ENCODE assay signal across 2 cellular contexts in the genomic region with DNA sequence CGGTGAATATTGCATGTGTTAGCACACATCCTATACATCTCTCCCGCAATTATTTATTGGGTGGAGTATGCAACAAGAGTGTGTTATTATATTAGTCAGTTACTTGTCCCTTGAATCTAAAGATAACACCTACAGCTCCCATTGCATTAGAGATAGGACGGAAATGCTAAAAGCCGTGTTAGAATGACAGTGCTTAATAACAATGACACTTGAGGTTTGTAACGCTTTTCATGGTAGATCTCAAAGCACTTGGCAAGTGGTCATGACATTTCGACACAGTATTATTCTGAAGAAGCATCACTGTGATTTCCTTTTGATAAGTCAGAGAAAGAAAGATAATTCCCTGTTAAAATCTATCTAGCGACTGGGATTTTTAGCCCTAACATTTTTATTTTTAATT.
TF ChIP-seq lines count a peak whose summit lies in the region.

No MANE protein-coding gene starts in this region.

TF ChIP-seq in A549, 52 proteins besides CTCF, POLR2A, EP300 and RAD21:
- TF ChIP-seq MAZ (IDR thresholded peaks at IDR 0.05; ENCODE audit: borderline replicate concordance, low read depth, low read length) (no peak), TP53 (CRISPR knock-in tag; IDR thresholded peaks at IDR 0.05) (no peak), HOXB5 (CRISPR knock-in tag; IDR thresholded peaks at IDR 0.05) (no peak)

TF ChIP-seq in WTC11, 78 proteins besides CTCF, POLR2A, EP300 and RAD21:
- no peak for TF ChIP-seq AR (CRISPR knock-in tag; IDR thresholded peaks at IDR 0.05)
- no peak for TF ChIP-seq ZNF671 (CRISPR knock-in tag; IDR thresholded peaks at IDR 0.05)
- TF ChIP-seq IRF2 (CRISPR knock-in tag; IDR thresholded peaks at IDR 0.05; ENCODE audit: borderline replicate concordance, low read depth) = no peak
